Comparison of ENCODE assay signal across 9 cellular contexts in the genomic region with DNA sequence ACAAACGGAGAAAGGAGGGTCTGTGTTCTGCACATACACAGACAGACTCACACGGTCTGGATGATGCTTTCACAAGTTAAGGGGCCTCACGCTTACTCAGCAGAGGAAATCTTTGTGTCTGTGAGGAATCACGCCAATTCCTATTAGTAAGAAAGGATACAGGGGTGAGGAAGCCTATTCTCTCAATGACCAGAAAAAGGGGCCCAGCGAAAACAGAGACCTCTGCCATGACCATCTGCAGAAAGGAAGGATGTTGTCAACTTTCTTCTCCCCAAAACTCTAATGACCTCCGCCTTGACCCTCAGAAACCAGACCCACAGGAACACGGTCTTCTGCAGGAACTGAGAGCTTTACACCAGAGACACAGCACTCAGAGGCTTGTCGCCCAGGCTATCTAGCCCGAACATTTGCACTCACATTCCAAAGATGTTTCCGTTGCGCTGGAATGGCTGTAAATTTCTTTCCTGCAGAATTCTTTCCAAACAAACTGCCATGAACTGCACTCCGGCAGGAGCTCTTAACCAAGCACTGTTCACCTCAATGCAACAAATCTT.
DNase-seq lines count a peak whose midpoint lies in the region; ATAC-seq and TF ChIP-seq lines count a peak whose summit lies in the region.
"Had no signal": no experiment of that assay in that cellular context is flagged by ENCODE, and none has a peak within 500 bp of the region (broad histone marks: within the 10 kb centered on the region; RNA-seq: fewer than 3 reads in every experiment).

No MANE protein-coding gene starts in this region.

- H3K27ac ChIP-seq in AG04450 (ENCODE audit: low read depth, low read length), result peak overlapping the region; percentile 81
- peak overlapping the region; percentile 86 to 93 for H3K27ac ChIP-seq in SK-N-SH (ENCODE audit: low read depth in 2 of 2, low read length in 1 of 2)
- H3K27ac ChIP-seq: BLaER1 had no signal

- H3K4me3 ChIP-seq in AG04450 (ENCODE audit: low read depth, low read length) (peak overlapping the region; percentile 47), SK-N-SH (ENCODE audit: low read depth in 2 of 2, low read length in 1 of 2) (peak overlapping the region; percentile 46 to 61)
- H3K4me3 ChIP-seq: BLaER1 had no signal

- peaks cover 40% of the 10 kb centered on the region for H3F3A ChIP-seq in SK-N-SH (replicated peaks; ENCODE audit: insufficient read depth)

- H3K9me3 Mint-ChIP-seq in osteocyte (ENCODE audit: unreplicated experiment), result no peaks in the 10 kb centered on the region

- CTCF ChIA-PET in AG04450 (lab: Charles Lee), result interaction anchor here (1.5 to 2.1 kb wide), 2 partner anchors 13 to 18 kb away, joined by 3 to 15 read pairs; no protein-coding TSS in a partner anchor
- CTCF ChIA-PET in SK-N-SH (lab: Yijun Ruan, JAX), result interaction anchor here (1.1 to 1.5 kb wide), 3 partner anchors 54 to 58 kb away, joined by 3 to 4 read pairs (median 3); no protein-coding TSS in a partner anchor

- no peaks in the 10 kb centered on the region for H3K9me3 ChIP-seq in AG04450 (ENCODE audit: control insufficient read depth, insufficient read depth, low read length)
- H3K9me3 ChIP-seq in SK-N-SH, result no peaks in the 10 kb centered on the region
- H3K9me3 ChIP-seq: BLaER1 had no signal

- no peak for ATAC-seq in HG02642 (IDR thresholded peaks at IDR 0.05; ENCODE audit: poor library complexity, unreplicated experiment)
- no peak for ATAC-seq in HG03520 (IDR thresholded peaks at IDR 0.05; ENCODE audit: unreplicated experiment)
- ATAC-seq in GM21717 (IDR thresholded peaks at IDR 0.05; ENCODE audit: unreplicated experiment), result no peak

- H3K4me3 Mint-ChIP-seq in osteocyte (ENCODE audit: unreplicated experiment), result peak overlapping the region; percentile 74

- H3K36me3 ChIP-seq in SK-N-SH (replicated peaks in 1 of 2; ENCODE audit: control insufficient read depth in 1 of 2, insufficient read depth in 2 of 2, low read length in 1 of 2), result no peaks in the 10 kb centered on the region

- peaks cover 79% of the 10 kb centered on the region for H3K4me1 Mint-ChIP-seq in osteocyte (ENCODE audit: unreplicated experiment)

- H3K27ac Mint-ChIP-seq in osteocyte (ENCODE audit: unreplicated experiment), result peak overlapping the region; percentile 97

- 12% methylated on average over 12 of the region's 12 CpGs for WGBS in SK-N-SH (ENCODE audit: low lambda C conversion rate)

- H3K4me2 ChIP-seq in SK-N-SH, result peak overlapping the region; percentile 82
- H3K4me2 ChIP-seq: BLaER1 had no signal

- peaks cover 85% of the 10 kb centered on the region for H3K79me2 ChIP-seq in SK-N-SH (ENCODE audit: insufficient read depth)

- H4K20me1 ChIP-seq in SK-N-SH (ENCODE audit: insufficient read depth), result no peaks in the 10 kb centered on the region

- no peak for TF ChIP-seq CTCF in AG04450 (IDR thresholded peaks at IDR 0.05; ENCODE audit: low read depth, low read length)
- no peak for TF ChIP-seq CTCF in SK-N-SH (IDR thresholded peaks at IDR 0.05)
- no peak for TF ChIP-seq CTCF in osteocyte (IDR thresholded peaks at IDR 0.05)

- H3K9me2 ChIP-seq in SK-N-SH, result no peaks in the 10 kb centered on the region

- TF ChIP-seq EP300 in SK-N-SH (IDR thresholded peaks at IDR 0.05; ENCODE audit: borderline replicate concordance in 1 of 2, low read depth in 1 of 2, low read length in 1 of 2), result peak; percentile 15 to 57; a peak in 1 of 4 replicates

- no peaks in the 10 kb centered on the region for H3K27me3 ChIP-seq in AG04450 (ENCODE audit: control insufficient read depth, insufficient read depth, low read length)
- no peaks in the 10 kb centered on the region for H3K27me3 ChIP-seq in SK-N-SH (ENCODE audit: insufficient read depth)
- H3K27me3 ChIP-seq: BLaER1 had no signal

- no peaks in the 10 kb centered on the region for H3K27me3 Mint-ChIP-seq in osteocyte (ENCODE audit: unreplicated experiment)

- H3K9ac ChIP-seq in SK-N-SH, result peak overlapping the region; percentile 63
- H3K9ac ChIP-seq: BLaER1 had no signal

- peak; percentile 25; the same call in 1 of the 2 replicates for TF ChIP-seq RAD21 in SK-N-SH (IDR thresholded peaks at IDR 0.05; ENCODE audit: low read length)

- peak; percentile 49 for DNase-seq in AG04450 (ENCODE audit: low read depth, low spot score)
- DNase-seq in SK-N-SH, result no peak
- DNase-seq in glomerular visceral epithelial cell (ENCODE audit: extremely low spot score), result peak; percentile 33
- DNase-seq in osteocyte (ENCODE audit: extremely low spot score, unreplicated experiment), result no peak
- DNase-seq in NCI-H2196 treated with DMSO at 0.1 percent for 48 hours (lab: John Stamatoyannopoulos, UW; ENCODE audit: unreplicated experiment), result no peak

- peaks cover 37 to 43% of the 10 kb centered on the region in 2 experiments for H3K4me1 ChIP-seq in SK-N-SH (ENCODE audit: control insufficient read depth in 1 of 2, insufficient read depth in 2 of 2, low read depth in 1 of 2, low read length in 1 of 2)
- H3K4me1 ChIP-seq: BLaER1 had no signal

- POLR2A ChIA-PET in AG04450 (lab: Yijun Ruan, JAX) (no interaction called here), SK-N-SH (lab: Yijun Ruan, JAX) (interaction anchor here (0.6 to 0.8 kb wide), 2 partner anchors 62 to 220 kb away, joined by 3 to 5 read pairs; no protein-coding TSS in a partner anchor)

- 0 out of 2 replicates have a peak overlapping the region, but pooled peaks have one; percentile 25 for H2AFZ ChIP-seq in SK-N-SH (ENCODE audit: low read depth)

- no peaks in the 10 kb centered on the region for H3K36me3 Mint-ChIP-seq in osteocyte (ENCODE audit: unreplicated experiment)

TF ChIP-seq in SK-N-SH, 30 proteins besides CTCF, POLR2A, EP300 and RAD21:
- TF ChIP-seq NFIC (IDR thresholded peaks at IDR 0.05; ENCODE audit: borderline replicate concordance) (peak; percentile 41; the same call in 1 of the 2 replicates), TAF1 (IDR thresholded peaks at IDR 0.05; ENCODE audit: borderline replicate concordance, low read depth, low read length) (peak; percentile 48; the same call in 1 of the 2 replicates), TEAD4 (IDR thresholded peaks at IDR 0.05; ENCODE audit: borderline replicate concordance, insufficient read depth) (peak; percentile 70), FOSL2 (IDR thresholded peaks at IDR 0.05; ENCODE audit: borderline replicate concordance, low read depth) (no peak; the same call in 1 of the 2 replicates), YY1 (IDR thresholded peaks at IDR 0.05; ENCODE audit: low read depth) (peak; percentile 31; the same call in 1 of the 2 replicates), RCOR1 (IDR thresholded peaks at IDR 0.05; ENCODE audit: low read length) (no peak), TCF12 (IDR thresholded peaks at IDR 0.05) (peak; percentile 93), JUND (IDR thresholded peaks at IDR 0.05) (peak; percentile 21; the same call in 1 of the 2 replicates), POLR2AphosphoS5 (IDR thresholded peaks at IDR 0.05; ENCODE audit: low read depth, low read length) (peak; percentile 35), SIN3A (IDR thresholded peaks at IDR 0.05; ENCODE audit: borderline replicate concordance, low read depth, low read length) (no peak), RXRA (IDR thresholded peaks at IDR 0.05; ENCODE audit: borderline replicate concordance, low read depth) (peak; percentile 44; the same call in 1 of the 2 replicates)
- TF ChIP-seq, protein P1, sequence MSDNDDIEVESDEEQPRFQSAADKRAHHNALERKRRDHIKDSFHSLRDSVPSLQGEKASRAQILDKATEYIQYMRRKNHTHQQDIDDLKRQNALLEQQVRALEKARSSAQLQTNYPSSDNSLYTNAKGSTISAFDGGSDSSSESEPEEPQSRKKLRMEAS (IDR thresholded peaks at IDR 0.05; ENCODE audit: low read depth), result peak; percentile 17; the same call in 1 of the 2 replicates
- TF ChIP-seq, protein P2, sequence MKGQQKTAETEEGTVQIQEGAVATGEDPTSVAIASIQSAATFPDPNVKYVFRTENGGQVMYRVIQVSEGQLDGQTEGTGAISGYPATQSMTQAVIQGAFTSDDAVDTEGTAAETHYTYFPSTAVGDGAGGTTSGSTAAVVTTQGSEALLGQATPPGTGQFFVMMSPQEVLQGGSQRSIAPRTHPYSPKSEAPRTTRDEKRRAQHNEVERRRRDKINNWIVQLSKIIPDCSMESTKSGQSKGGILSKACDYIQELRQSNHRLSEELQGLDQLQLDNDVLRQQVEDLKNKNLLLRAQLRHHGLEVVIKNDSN (IDR thresholded peaks at IDR 0.05; ENCODE audit: borderline replicate concordance, low read depth), result no peak
- TF ChIP-seq, protein P3, sequence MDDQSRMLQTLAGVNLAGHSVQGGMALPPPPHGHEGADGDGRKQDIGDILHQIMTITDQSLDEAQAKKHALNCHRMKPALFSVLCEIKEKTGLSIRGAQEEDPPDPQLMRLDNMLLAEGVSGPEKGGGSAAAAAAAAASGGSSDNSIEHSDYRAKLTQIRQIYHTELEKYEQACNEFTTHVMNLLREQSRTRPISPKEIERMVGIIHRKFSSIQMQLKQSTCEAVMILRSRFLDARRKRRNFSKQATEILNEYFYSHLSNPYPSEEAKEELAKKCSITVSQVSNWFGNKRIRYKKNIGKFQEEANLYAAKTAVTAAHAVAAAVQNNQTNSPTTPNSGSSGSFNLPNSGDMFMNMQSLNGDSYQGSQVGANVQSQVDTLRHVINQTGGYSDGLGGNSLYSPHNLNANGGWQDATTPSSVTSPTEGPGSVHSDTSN (IDR thresholded peaks at IDR 0.05), result peak; percentile 77

Comparison
In these comparisons a context has a peak if more than half of its experiments do, and no peak if none do; other contexts are left out.
1. DNase-seq: peak in AG04450 (single experiment) and glomerular visceral epithelial cell (single experiment); none in SK-N-SH (single experiment), osteocyte (single experiment) and NCI-H2196 treated with DMSO at 0.1 percent for 48 hours (single experiment).